1 cellular context compared by ENCODE assay signal in the genomic region with DNA sequence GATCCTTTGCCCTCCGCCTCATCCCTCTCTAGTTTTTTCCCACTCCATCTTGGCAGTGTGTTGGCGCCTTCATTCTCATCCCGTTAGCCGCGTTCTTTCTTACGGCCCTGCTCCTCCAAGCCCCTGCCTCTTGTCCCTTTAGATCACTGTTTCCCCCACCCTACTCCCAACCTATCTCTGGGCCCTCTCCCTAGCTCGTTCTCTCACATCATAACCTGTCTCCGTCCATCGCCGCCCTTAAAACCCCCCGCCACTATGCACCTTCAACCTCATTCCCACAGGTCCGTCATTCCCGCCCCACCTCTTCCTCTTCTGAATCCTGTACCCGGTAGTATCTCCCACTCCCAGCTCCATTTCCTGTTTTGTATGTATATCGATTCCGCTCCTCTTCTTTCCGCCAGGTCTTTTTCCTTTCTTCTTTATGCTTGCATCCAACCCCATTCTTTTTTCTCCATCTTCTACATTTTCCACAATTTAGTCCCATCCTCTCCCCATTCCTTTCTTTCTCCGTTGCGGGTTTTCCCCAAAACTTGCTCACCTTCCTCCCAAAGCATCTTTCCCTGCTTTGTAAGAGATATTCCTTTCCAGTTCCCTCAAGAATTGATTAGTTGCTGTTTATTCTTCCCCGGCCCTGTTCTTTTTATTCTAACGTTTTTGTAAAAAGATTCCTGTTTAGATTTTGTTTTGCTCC.
A peak's percentile ranks its signal among the peaks of the same experiment; 100 is the strongest.
TF ChIP-seq lines count a peak whose summit lies in the region.

No MANE protein-coding gene starts in this region.

TF ChIP-seq in HepG2, 621 proteins besides CTCF, POLR2A, EP300 and RAD21 (continued from another document and continues in another):
- TF ChIP-seq, protein P1, sequence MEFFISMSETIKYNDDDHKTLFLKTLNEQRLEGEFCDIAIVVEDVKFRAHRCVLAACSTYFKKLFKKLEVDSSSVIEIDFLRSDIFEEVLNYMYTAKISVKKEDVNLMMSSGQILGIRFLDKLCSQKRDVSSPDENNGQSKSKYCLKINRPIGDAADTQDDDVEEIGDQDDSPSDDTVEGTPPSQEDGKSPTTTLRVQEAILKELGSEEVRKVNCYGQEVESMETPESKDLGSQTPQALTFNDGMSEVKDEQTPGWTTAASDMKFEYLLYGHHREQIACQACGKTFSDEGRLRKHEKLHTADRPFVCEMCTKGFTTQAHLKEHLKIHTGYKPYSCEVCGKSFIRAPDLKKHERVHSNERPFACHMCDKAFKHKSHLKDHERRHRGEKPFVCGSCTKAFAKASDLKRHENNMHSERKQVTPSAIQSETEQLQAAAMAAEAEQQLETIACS (CRISPR knock-in tag; IDR thresholded peaks at IDR 0.05): no peak
- TF ChIP-seq ZNF44 (CRISPR knock-in tag; IDR thresholded peaks at IDR 0.05) (no peak), SIX4 (CRISPR knock-in tag; IDR thresholded peaks at IDR 0.05) (0 out of 2 replicates have a peak, but pooled peaks have one; percentile 20), ZNF629 (CRISPR knock-in tag; conservative IDR thresholded peaks at IDR 0.05) (no peak), CBX5 (CRISPR knock-in tag; IDR thresholded peaks at IDR 0.05; ENCODE audit: borderline replicate concordance) (no peak), SIX1 (CRISPR knock-in tag; IDR thresholded peaks at IDR 0.05; ENCODE audit: borderline replicate concordance) (no peak), KMT2A (CRISPR knock-in tag; IDR thresholded peaks at IDR 0.05) (no peak), ZBTB39 (CRISPR knock-in tag; IDR thresholded peaks at IDR 0.05) (no peak), SYNCRIP (IDR thresholded peaks at IDR 0.05; ENCODE audit: insufficient read depth, low read depth, low read length) (no peak), SP1 (IDR thresholded peaks at IDR 0.05) (no peak), SP1 (CRISPR knock-in tag; IDR thresholded peaks at IDR 0.05) (no peak), ZBTB34 (CRISPR knock-in tag; IDR thresholded peaks at IDR 0.05) (no peak), PHF5A (CRISPR knock-in tag; IDR thresholded peaks at IDR 0.05; ENCODE audit: low read depth, unreplicated experiment) (no peak), THAP11 (CRISPR knock-in tag; IDR thresholded peaks at IDR 0.05) (peak; percentile 49), ZBTB21 (CRISPR knock-in tag; IDR thresholded peaks at IDR 0.05) (no peak), SUZ12 (IDR thresholded peaks at IDR 0.05; ENCODE audit: low read depth, low read length) (no peak), ZFYVE20 (CRISPR knock-in tag; IDR thresholded peaks at IDR 0.05; ENCODE audit: borderline replicate concordance, low read depth) (no peak), SKIL (CRISPR knock-in tag; IDR thresholded peaks at IDR 0.05; ENCODE audit: borderline replicate concordance) (no peak), ZNF768 (CRISPR knock-in tag; IDR thresholded peaks at IDR 0.05) (no peak), SALL2 (CRISPR knock-in tag; IDR thresholded peaks at IDR 0.05) (no peak), JUN (CRISPR knock-in tag; IDR thresholded peaks at IDR 0.05) (no peak), ZNF317 (CRISPR knock-in tag; IDR thresholded peaks at IDR 0.05) (no peak), YEATS4 (CRISPR knock-in tag; IDR thresholded peaks at IDR 0.05; ENCODE audit: borderline replicate concordance) (no peak), ZNF326 (CRISPR knock-in tag; IDR thresholded peaks at IDR 0.05; ENCODE audit: borderline replicate concordance) (no peak), ETV6 (CRISPR knock-in tag; conservative IDR thresholded peaks at IDR 0.05) (no peak), KDM6A (CRISPR knock-in tag; IDR thresholded peaks at IDR 0.05; ENCODE audit: low read depth) (no peak), ZNF256 (CRISPR knock-in tag; conservative IDR thresholded peaks at IDR 0.05) (no peak), ZNF354B (CRISPR knock-in tag; IDR thresholded peaks at IDR 0.05) (no peak), MEF2D (CRISPR knock-in tag; IDR thresholded peaks at IDR 0.05) (0 out of 2 replicates have a peak, but pooled peaks have one; percentile 32), U2AF2 (IDR thresholded peaks at IDR 0.05; ENCODE audit: low read depth, low read length) (no peak), ZNF136 (CRISPR knock-in tag; IDR thresholded peaks at IDR 0.05; ENCODE audit: low read depth) (no peak), MLLT10 (CRISPR knock-in tag; IDR thresholded peaks at IDR 0.05) (no peak), JARID2 (CRISPR knock-in tag; IDR thresholded peaks at IDR 0.05; ENCODE audit: insufficient replicate concordance) (no peak), ZNF414 (CRISPR knock-in tag; IDR thresholded peaks at IDR 0.05) (no peak), NR2F1 (CRISPR knock-in tag; IDR thresholded peaks at IDR 0.05) (no peak), REL (CRISPR knock-in tag; conservative IDR thresholded peaks at IDR 0.05) (no peak), MTA3 (CRISPR knock-in tag; IDR thresholded peaks at IDR 0.05) (no peak), TBX3 (IDR thresholded peaks at IDR 0.05; ENCODE audit: borderline replicate concordance) (no peak), XRCC5 (optimal IDR thresholded peaks at IDR 0.05; ENCODE audit: low read length) (peak; percentile 15), ZNF530 (CRISPR knock-in tag; IDR thresholded peaks at IDR 0.05; ENCODE audit: low read depth) (no peak), NR3C1 (CRISPR knock-in tag; IDR thresholded peaks at IDR 0.05) (no peak)
- TF ChIP-seq, protein P2, sequence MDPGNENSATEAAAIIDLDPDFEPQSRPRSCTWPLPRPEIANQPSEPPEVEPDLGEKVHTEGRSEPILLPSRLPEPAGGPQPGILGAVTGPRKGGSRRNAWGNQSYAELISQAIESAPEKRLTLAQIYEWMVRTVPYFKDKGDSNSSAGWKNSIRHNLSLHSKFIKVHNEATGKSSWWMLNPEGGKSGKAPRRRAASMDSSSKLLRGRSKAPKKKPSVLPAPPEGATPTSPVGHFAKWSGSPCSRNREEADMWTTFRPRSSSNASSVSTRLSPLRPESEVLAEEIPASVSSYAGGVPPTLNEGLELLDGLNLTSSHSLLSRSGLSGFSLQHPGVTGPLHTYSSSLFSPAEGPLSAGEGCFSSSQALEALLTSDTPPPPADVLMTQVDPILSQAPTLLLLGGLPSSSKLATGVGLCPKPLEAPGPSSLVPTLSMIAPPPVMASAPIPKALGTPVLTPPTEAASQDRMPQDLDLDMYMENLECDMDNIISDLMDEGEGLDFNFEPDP (CRISPR knock-in tag; conservative IDR thresholded peaks at IDR 0.05): no peak
- TF ChIP-seq, protein P3, sequence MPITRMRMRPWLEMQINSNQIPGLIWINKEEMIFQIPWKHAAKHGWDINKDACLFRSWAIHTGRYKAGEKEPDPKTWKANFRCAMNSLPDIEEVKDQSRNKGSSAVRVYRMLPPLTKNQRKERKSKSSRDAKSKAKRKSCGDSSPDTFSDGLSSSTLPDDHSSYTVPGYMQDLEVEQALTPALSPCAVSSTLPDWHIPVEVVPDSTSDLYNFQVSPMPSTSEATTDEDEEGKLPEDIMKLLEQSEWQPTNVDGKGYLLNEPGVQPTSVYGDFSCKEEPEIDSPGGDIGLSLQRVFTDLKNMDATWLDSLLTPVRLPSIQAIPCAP (CRISPR knock-in tag; IDR thresholded peaks at IDR 0.05; ENCODE audit: low read depth): no peak
- TF ChIP-seq, protein P4, sequence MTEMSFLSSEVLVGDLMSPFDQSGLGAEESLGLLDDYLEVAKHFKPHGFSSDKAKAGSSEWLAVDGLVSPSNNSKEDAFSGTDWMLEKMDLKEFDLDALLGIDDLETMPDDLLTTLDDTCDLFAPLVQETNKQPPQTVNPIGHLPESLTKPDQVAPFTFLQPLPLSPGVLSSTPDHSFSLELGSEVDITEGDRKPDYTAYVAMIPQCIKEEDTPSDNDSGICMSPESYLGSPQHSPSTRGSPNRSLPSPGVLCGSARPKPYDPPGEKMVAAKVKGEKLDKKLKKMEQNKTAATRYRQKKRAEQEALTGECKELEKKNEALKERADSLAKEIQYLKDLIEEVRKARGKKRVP (CRISPR knock-in tag; IDR thresholded peaks at IDR 0.05): 0 out of 4 replicates have a peak, but pooled peaks of 1 of the 2 experiments have one; percentile 9
- TF ChIP-seq, protein P5, sequence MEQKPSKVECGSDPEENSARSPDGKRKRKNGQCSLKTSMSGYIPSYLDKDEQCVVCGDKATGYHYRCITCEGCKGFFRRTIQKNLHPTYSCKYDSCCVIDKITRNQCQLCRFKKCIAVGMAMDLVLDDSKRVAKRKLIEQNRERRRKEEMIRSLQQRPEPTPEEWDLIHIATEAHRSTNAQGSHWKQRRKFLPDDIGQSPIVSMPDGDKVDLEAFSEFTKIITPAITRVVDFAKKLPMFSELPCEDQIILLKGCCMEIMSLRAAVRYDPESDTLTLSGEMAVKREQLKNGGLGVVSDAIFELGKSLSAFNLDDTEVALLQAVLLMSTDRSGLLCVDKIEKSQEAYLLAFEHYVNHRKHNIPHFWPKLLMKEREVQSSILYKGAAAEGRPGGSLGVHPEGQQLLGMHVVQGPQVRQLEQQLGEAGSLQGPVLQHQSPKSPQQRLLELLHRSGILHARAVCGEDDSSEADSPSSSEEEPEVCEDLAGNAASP (CRISPR knock-in tag; IDR thresholded peaks at IDR 0.05; ENCODE audit: borderline replicate concordance): no peak
- TF ChIP-seq, protein P6, sequence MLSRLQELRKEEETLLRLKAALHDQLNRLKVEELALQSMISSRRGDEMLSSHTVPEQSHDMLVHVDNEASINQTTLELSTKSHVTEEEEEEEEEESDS (CRISPR knock-in tag; IDR thresholded peaks at IDR 0.05; ENCODE audit: borderline replicate concordance): no peak
- TF ChIP-seq, protein P7, sequence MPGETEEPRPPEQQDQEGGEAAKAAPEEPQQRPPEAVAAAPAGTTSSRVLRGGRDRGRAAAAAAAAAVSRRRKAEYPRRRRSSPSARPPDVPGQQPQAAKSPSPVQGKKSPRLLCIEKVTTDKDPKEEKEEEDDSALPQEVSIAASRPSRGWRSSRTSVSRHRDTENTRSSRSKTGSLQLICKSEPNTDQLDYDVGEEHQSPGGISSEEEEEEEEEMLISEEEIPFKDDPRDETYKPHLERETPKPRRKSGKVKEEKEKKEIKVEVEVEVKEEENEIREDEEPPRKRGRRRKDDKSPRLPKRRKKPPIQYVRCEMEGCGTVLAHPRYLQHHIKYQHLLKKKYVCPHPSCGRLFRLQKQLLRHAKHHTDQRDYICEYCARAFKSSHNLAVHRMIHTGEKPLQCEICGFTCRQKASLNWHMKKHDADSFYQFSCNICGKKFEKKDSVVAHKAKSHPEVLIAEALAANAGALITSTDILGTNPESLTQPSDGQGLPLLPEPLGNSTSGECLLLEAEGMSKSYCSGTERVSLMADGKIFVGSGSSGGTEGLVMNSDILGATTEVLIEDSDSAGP (CRISPR knock-in tag; IDR thresholded peaks at IDR 0.05; ENCODE audit: borderline replicate concordance): peak; percentile 7; the same call in 1 of the 2 replicates
